Comparison of ENCODE assay signal across 9 cellular contexts in the genomic region with DNA sequence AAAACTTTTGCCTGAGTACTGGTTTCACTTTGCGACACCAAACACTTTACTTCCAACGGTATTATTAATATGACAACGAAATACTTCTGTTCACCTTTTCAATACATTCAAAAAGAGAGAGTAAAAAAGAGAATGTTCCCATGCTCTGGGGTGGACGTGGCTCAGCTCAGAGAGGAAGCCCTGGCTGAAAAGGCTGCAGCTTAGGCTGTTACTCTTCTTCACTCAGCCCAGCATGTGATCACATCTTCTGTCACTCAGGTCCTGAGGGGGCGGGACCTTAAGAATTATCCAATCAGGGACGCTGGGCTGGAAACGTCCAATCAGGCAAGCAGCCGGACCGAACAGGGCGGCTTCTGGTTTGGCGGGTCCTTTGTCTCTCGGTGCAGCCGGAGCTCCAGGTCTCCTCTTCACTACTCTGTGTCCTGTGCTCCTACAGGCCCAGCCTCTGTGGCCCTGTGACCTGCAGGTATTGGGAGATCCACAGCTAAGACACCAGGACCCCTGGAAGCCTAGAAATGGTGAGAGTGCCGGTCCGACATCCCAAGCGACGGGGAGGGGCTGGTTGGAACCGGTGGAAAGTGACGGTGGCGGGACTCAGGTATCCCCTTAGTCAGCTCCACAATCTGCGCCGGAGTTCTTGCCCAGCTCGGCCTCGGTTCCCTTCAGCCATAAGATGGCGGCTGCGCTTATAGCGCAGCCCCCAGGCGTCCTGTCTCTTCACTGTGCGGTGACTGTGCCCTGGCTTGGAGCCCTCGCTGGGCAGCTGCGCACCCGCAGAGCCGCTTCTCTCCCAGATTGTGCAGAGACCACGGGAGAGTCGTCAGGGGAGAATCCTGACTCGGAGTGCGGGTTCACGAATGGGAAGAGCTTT.
DNase-seq lines count a peak whose midpoint lies in the region; ATAC-seq lines count a peak whose summit lies in the region.
"Had no signal": no experiment of that assay in that cellular context is flagged by ENCODE, and none has a peak within 500 bp of the region (broad histone marks: within the 10 kb centered on the region; RNA-seq: fewer than 3 reads in every experiment).

A gene (plus strand): TSS at position 373 of the 871 bp plus-strand sequence. CDS start 143 bp downstream, at position 516.

- ATAC-seq in HG03103 (IDR thresholded peaks at IDR 0.05; ENCODE audit: low read depth, unreplicated experiment), result peak; percentile 88
- ATAC-seq: A549 had no signal

- no peaks in the 10 kb centered on the region for H3K27me3 Mint-ChIP-seq in dendritic cell treated with granulocyte-macrophage colony-stimulating factor and Interleukin-4, amounts not matched to agents 40 ng/mL and 50 ng/mL, for 4 days

- peak within 1 kb of the TSS; percentile 98 for H3K4me3 Mint-ChIP-seq in dendritic cell treated with granulocyte-macrophage colony-stimulating factor and Interleukin-4, amounts not matched to agents 40 ng/mL and 50 ng/mL, for 4 days

- peaks cover 26% of the 10 kb centered on the region for H3K4me1 Mint-ChIP-seq in dendritic cell treated with granulocyte-macrophage colony-stimulating factor and Interleukin-4, amounts not matched to agents 40 ng/mL and 50 ng/mL, for 4 days (ENCODE audit: low read depth)

- peak within 1 kb of the TSS; percentile 97 for H3K27ac Mint-ChIP-seq in dendritic cell treated with granulocyte-macrophage colony-stimulating factor and Interleukin-4, amounts not matched to agents 40 ng/mL and 50 ng/mL, for 4 days

- intact Hi-C loops in dendritic cell treated with granulocyte-macrophage colony-stimulating factor and Interleukin-4, amounts not matched to agents 40 ng/mL and 50 ng/mL, for 4 days (cut with micrococcal nuclease), result loop anchor here (1.0 to 10.0 kb wide), 2 partner anchors 36 to 106 kb away; a partner anchor contains a TSS

- H3K36me3 Mint-ChIP-seq in dendritic cell treated with granulocyte-macrophage colony-stimulating factor and Interleukin-4, amounts not matched to agents 40 ng/mL and 50 ng/mL, for 4 days (ENCODE audit: low read depth), result peaks cover 56% of the 10 kb centered on the region

- H3K9me3 Mint-ChIP-seq in dendritic cell treated with granulocyte-macrophage colony-stimulating factor and Interleukin-4, amounts not matched to agents 40 ng/mL and 50 ng/mL, for 4 days, result peaks cover 85% of the 10 kb centered on the region

- DNase-seq in SIG-M5 treated with dmso at 0.1 percent for 504 hours (lab: John Stamatoyannopoulos, UW; ENCODE audit: unreplicated experiment), result peak; percentile 29
- no peak for DNase-seq in SIG-M5 (lab: John Stamatoyannopoulos, UW)
- DNase-seq in NCI-H345 (lab: John Stamatoyannopoulos, UW), result peak; percentile 88
- DNase-seq in activated CD4-positive, alpha-beta T cell treated with anti-CD3 and anti-CD28 coated beads, Interleukin-2, amount 50 U/mL, for 24 hours (ENCODE audit: low read depth in 1 of 2, low spot score in 1 of 2), result peak; percentile 65 to 92
- peak; percentile 99 for DNase-seq in left kidney (ENCODE audit: low read depth, low spot score)
- peak; percentile 68 to 82 for DNase-seq in stimulated activated CD4-positive, alpha-beta T cell treated with anti-CD3 and anti-CD28 coated beads, Interleukin-1b, Interleukin-23, amount 100 ng/mL, for 4 hours (ENCODE audit: low read depth in 2 of 2)
